Comparison of ENCODE assay signal across 11 cellular contexts in genomic region chr18:36299010-36299409, GRCh38. TPM values are rescaled to one million over a fixed set of nuclear protein-coding genes. Genes with fewer than 3 reads are reported as not detected.
A peak's percentile ranks its signal among the peaks of the same experiment; 100 is the strongest.
DNase-seq lines count a peak whose midpoint lies in the region; ATAC-seq and TF ChIP-seq lines count a peak whose summit lies in the region.
"Had no signal": no experiment of that assay in that cellular context is flagged by ENCODE, and none has a peak within 500 bp of the region (broad histone marks: within the 10 kb centered on the region; RNA-seq: fewer than 3 reads in every experiment).

No MANE protein-coding gene starts in this region.

- no peak overlapping the region for H3K9ac ChIP-seq in HUES48 (ENCODE audit: low read depth, low read length)

- H3K9me3 ChIP-seq in CD8-positive, alpha-beta T cell (ENCODE audit: low read length), result no peaks in the 10 kb centered on the region
- H3K9me3 ChIP-seq in HUES48 (ENCODE audit: control insufficient read depth, insufficient read depth, low read length), result no peaks in the 10 kb centered on the region

- POLR2A ChIA-PET in CD8-positive, alpha-beta T cell (lab: Charles Lee), result no interaction called here

- peaks cover 34% of the 10 kb centered on the region for H3K27me3 Mint-ChIP-seq in CD8-positive, alpha-beta T cell (ENCODE audit: low read depth)
- peaks cover 32% of the 10 kb centered on the region for H3K27me3 Mint-ChIP-seq in nephron (ENCODE audit: low read depth)
- peaks cover 34% of the 10 kb centered on the region for H3K27me3 Mint-ChIP-seq in activated naive CD4-positive, alpha-beta T cell treated with anti-CD3 and anti-CD28 coated beads for 36 hours (ENCODE audit: low read depth)

- H3K36me3 Mint-ChIP-seq in CD8-positive, alpha-beta T cell, result no peaks in the 10 kb centered on the region
- no peaks in the 10 kb centered on the region for H3K36me3 Mint-ChIP-seq in nephron (ENCODE audit: low read depth)
- no peaks in the 10 kb centered on the region for H3K36me3 Mint-ChIP-seq in activated naive CD4-positive, alpha-beta T cell treated with anti-CD3 and anti-CD28 coated beads for 36 hours (ENCODE audit: low read depth)
- H3K36me3 Mint-ChIP-seq: activated CD4-positive, alpha-beta memory T cell treated with anti-CD3 and anti-CD28 coated beads for 36 hours; CD4-positive, CD25-positive, alpha-beta regulatory T cell had no signal

- no peak for ATAC-seq in CD8-positive, alpha-beta T cell
- ATAC-seq in GM21390 (IDR thresholded peaks at IDR 0.05; ENCODE audit: unreplicated experiment) (no peak), HG02571 (IDR thresholded peaks at IDR 0.05; ENCODE audit: unreplicated experiment) (no peak)

- peaks cover 3% of the 10 kb centered on the region for H3K27me3 ChIP-seq in CD8-positive, alpha-beta T cell (ENCODE audit: insufficient read depth, low read length)
- H3K27me3 ChIP-seq in HUES48 (ENCODE audit: control insufficient read depth, insufficient read depth, low read length) (peaks cover 46% of the 10 kb centered on the region), dorsolateral prefrontal cortex (peaks cover 0 to 5% (median 0%) of the 10 kb centered on the region in 45 donors)

- no peak overlapping the region for H3K4me3 ChIP-seq in CD8-positive, alpha-beta T cell (ENCODE audit: low read depth, low read length)
- H3K4me3 ChIP-seq in HUES48 (ENCODE audit: low read depth, low read length) (peak overlapping the region; percentile 82), dorsolateral prefrontal cortex (peak overlapping the region in 52 of 59 donors; percentile 50 to 89 (median 78))

- no peak overlapping the region for H3K27ac ChIP-seq in CD8-positive, alpha-beta T cell (ENCODE audit: low read depth, low read length)
- no peak overlapping the region for H3K27ac ChIP-seq in HUES48 (ENCODE audit: low read depth, low read length)
- H3K27ac ChIP-seq in dorsolateral prefrontal cortex, result no peak overlapping the region

- peak overlapping the region; percentile 40 for H3K4me3 Mint-ChIP-seq in CD8-positive, alpha-beta T cell
- peak overlapping the region; percentile 69 to 87 (median 85) for H3K4me3 Mint-ChIP-seq in nephron
- no peak overlapping the region for H3K4me3 Mint-ChIP-seq in activated naive CD4-positive, alpha-beta T cell treated with anti-CD3 and anti-CD28 coated beads for 36 hours
- H3K4me3 Mint-ChIP-seq: activated CD4-positive, alpha-beta memory T cell treated with anti-CD3 and anti-CD28 coated beads for 36 hours had no signal

- no peaks in the 10 kb centered on the region for H3K9me3 Mint-ChIP-seq in CD8-positive, alpha-beta T cell
- H3K9me3 Mint-ChIP-seq in nephron, result no peaks in the 10 kb centered on the region
- H3K9me3 Mint-ChIP-seq in activated naive CD4-positive, alpha-beta T cell treated with anti-CD3 and anti-CD28 coated beads for 36 hours, result no peaks in the 10 kb centered on the region
- H3K9me3 Mint-ChIP-seq: activated CD4-positive, alpha-beta memory T cell treated with anti-CD3 and anti-CD28 coated beads for 36 hours; CD4-positive, CD25-positive, alpha-beta regulatory T cell had no signal

- intact Hi-C loops in CD8-positive, alpha-beta T cell (cut with DNase I, micrococcal nuclease), result no loop called here
- intact Hi-C loops in dorsolateral prefrontal cortex (cut with DNase I), result loop anchor here (5.0 to 10.0 kb wide), 3 partner anchors 174 to 456 kb away; partner anchors contain the start of genes ELP2 (in 1 of the 2) and SLC39A6 (in 1 of the 2)
- intact Hi-C loops in activated naive CD4-positive, alpha-beta T cell treated with anti-CD3 and anti-CD28 coated beads for 36 hours (cut with micrococcal nuclease), result loop anchor here (5.0 kb wide), 1 partner anchor 508 kb away; no protein-coding TSS in a partner anchor

- H3K27ac Mint-ChIP-seq in CD8-positive, alpha-beta T cell, result no peak overlapping the region
- peak overlapping the region; percentile 14 to 72 (median 69) for H3K27ac Mint-ChIP-seq in nephron
- no peak overlapping the region for H3K27ac Mint-ChIP-seq in activated naive CD4-positive, alpha-beta T cell treated with anti-CD3 and anti-CD28 coated beads for 36 hours
- H3K27ac Mint-ChIP-seq: activated CD4-positive, alpha-beta memory T cell treated with anti-CD3 and anti-CD28 coated beads for 36 hours; CD4-positive, CD25-positive, alpha-beta regulatory T cell had no signal

- DNase-seq in CD8-positive, alpha-beta T cell, result no peak
- no peak for DNase-seq in dorsolateral prefrontal cortex
- no peak for DNase-seq in amniotic stem cell (lab: John Stamatoyannopoulos, UW)
- no peak for DNase-seq in activated naive CD4-positive, alpha-beta T cell treated with anti-CD3 and anti-CD28 coated beads for 36 hours
- DNase-seq: activated CD4-positive, alpha-beta memory T cell treated with anti-CD3 and anti-CD28 coated beads for 36 hours; CD4-positive, CD25-positive, alpha-beta regulatory T cell; T-helper 1 cell had no signal

- H3K4me1 Mint-ChIP-seq in CD8-positive, alpha-beta T cell (ENCODE audit: low read depth), result peaks cover 2% of the 10 kb centered on the region
- peaks cover 34% of the 10 kb centered on the region for H3K4me1 Mint-ChIP-seq in nephron
- no peaks in the 10 kb centered on the region for H3K4me1 Mint-ChIP-seq in activated naive CD4-positive, alpha-beta T cell treated with anti-CD3 and anti-CD28 coated beads for 36 hours (ENCODE audit: low read depth)

- H3K4me1 ChIP-seq in CD8-positive, alpha-beta T cell (ENCODE audit: insufficient read depth, low read length), result peaks cover 4% of the 10 kb centered on the region
- H3K4me1 ChIP-seq in HUES48 (ENCODE audit: control insufficient read depth, insufficient read depth, low read length), result peaks cover 17% of the 10 kb centered on the region

- CTCF ChIA-PET in CD8-positive, alpha-beta T cell (lab: Charles Lee), result interaction anchor here (0.6 kb wide), 1 partner anchor 9 kb away, joined by 3 read pairs; no protein-coding TSS in a partner anchor
- CTCF ChIA-PET in activated naive CD4-positive, alpha-beta T cell treated with anti-CD3 and anti-CD28 coated beads for 36 hours (lab: Charles Lee), result no interaction called here

- TF ChIP-seq CTCF in CD8-positive, alpha-beta T cell (IDR thresholded peaks at IDR 0.05), result no peak
- no peak for TF ChIP-seq CTCF in dorsolateral prefrontal cortex (IDR thresholded peaks at IDR 0.05 in 54 of 56, conservative IDR thresholded peaks at IDR 0.05 in 2 of 56; ENCODE audit: low read depth in 1 of 56, partially characterized antibody in 56 of 56)
- TF ChIP-seq CTCF in nephron (IDR thresholded peaks at IDR 0.05; ENCODE audit: unreplicated experiment in 3 of 3), result no peak

- no peaks in the 10 kb centered on the region for H3K36me3 ChIP-seq in CD8-positive, alpha-beta T cell (ENCODE audit: insufficient read depth, low read length)
- no peaks in the 10 kb centered on the region for H3K36me3 ChIP-seq in HUES48 (ENCODE audit: control insufficient read depth, insufficient read depth, low read length)

RNA-seq across cellular contexts. Expression of gene FHOD3, which starts 1.5 kb away (rescaled TPM):
- total RNA-seq in CD8-positive, alpha-beta T cell, result not detected
- 10 to 100 TPM; 17.3 to 55.7 (median 36.2) TPM for total RNA-seq in dorsolateral prefrontal cortex
- total RNA-seq in activated naive CD4-positive, alpha-beta T cell treated with anti-CD3 and anti-CD28 coated beads for 36 hours, result not detected
- total RNA-seq: activated CD4-positive, alpha-beta memory T cell treated with anti-CD3 and anti-CD28 coated beads for 36 hours; CD4-positive, CD25-positive, alpha-beta regulatory T cell had no signal

Comparison
In these comparisons a context has a peak if more than half of its experiments do, and no peak if none do; other contexts are left out.
1. H3K27ac Mint-ChIP-seq: peak in nephron (3 of 3); none in CD8-positive, alpha-beta T cell (single experiment) and activated naive CD4-positive, alpha-beta T cell treated with anti-CD3 and anti-CD28 coated beads for 36 hours (single experiment).
2. RNA of gene FHOD3, which starts 1.5 kb away (total RNA-seq): 17.3 to 55.7 TPM in dorsolateral prefrontal cortex; not detected in activated naive CD4-positive, alpha-beta T cell treated with anti-CD3 and anti-CD28 coated beads for 36 hours and not detected in CD8-positive, alpha-beta T cell; every median in the first group is over 10 times any median in the second.
3. intact Hi-C loops: an anchor here in dorsolateral prefrontal cortex (5.0 to 10.0 kb wide) and activated naive CD4-positive, alpha-beta T cell treated with anti-CD3 and anti-CD28 coated beads for 36 hours (5.0 kb wide); none called in CD8-positive, alpha-beta T cell.